In genomic region chr2:200810252-200810650, GRCh38 we compare ENCODE assay signal across 8 cellular contexts. TPM values are rescaled to one million over a fixed set of nuclear protein-coding genes. Genes with fewer than 3 reads are reported as not detected.
A peak's percentile ranks its signal among the peaks of the same experiment; 100 is the strongest.
DNase-seq lines count a peak whose midpoint lies in the region; ATAC-seq and TF ChIP-seq lines count a peak whose summit lies in the region.

No MANE protein-coding gene starts in this region.

- H3K36me3 ChIP-seq in HUES64 (ENCODE audit: insufficient read depth, low read length) (peaks cover 23% of the 10 kb centered on the region), breast epithelium (no peaks in the 10 kb centered on the region)

- H3K4me1 Mint-ChIP-seq in mesothelial cell of epicardium, result peaks cover 25% of the 10 kb centered on the region

- H3K9me3 ChIP-seq in HUES64 (ENCODE audit: insufficient read depth, low read depth, low read length) (no peaks in the 10 kb centered on the region), breast epithelium (no peaks in the 10 kb centered on the region)

- DNase-seq in AG08396 (ENCODE audit: low spot score) (peak; percentile 68), breast epithelium (ENCODE audit: low spot score in 2 of 2) (no peak), mesothelial cell of epicardium (ENCODE audit: low spot score in 2 of 2, unreplicated experiment in 2 of 2) (no peak), NCI-H526 (lab: John Stamatoyannopoulos, UW) (no peak), NCI-H2029 (lab: John Stamatoyannopoulos, UW) (no peak), SKM-1 treated with dmso at 0.1 percent for 144 hours (lab: John Stamatoyannopoulos, UW; ENCODE audit: unreplicated experiment) (no peak)

- no peak overlapping the region for H3K9ac ChIP-seq in HUES64 (ENCODE audit: low read depth, low read length)

- H3K27me3 ChIP-seq in HUES64 (ENCODE audit: insufficient read depth, low read length), result no peaks in the 10 kb centered on the region
- H3K27me3 ChIP-seq in breast epithelium, result no peaks in the 10 kb centered on the region

- TF ChIP-seq POLR2A in breast epithelium (IDR thresholded peaks at IDR 0.05), result no peak

- intact Hi-C loops in breast epithelium (cut with DNase I; ENCODE audit: low total_unique reads), result loop anchor here (5.0 to 10.0 kb wide), 2 partner anchors 55 to 98 kb away; partner anchors contain the start of gene CLK1

- peak overlapping the region; percentile 92 for H3K4me3 Mint-ChIP-seq in mesothelial cell of epicardium

- TF ChIP-seq CTCF in breast epithelium (IDR thresholded peaks at IDR 0.05) (no peak), mesothelial cell of epicardium (IDR thresholded peaks at IDR 0.05; ENCODE audit: unreplicated experiment) (no peak)

- no peak for ATAC-seq in GM18909 (IDR thresholded peaks at IDR 0.05; ENCODE audit: poor library complexity, unreplicated experiment)

- peaks cover 10% of the 10 kb centered on the region for H3K36me3 Mint-ChIP-seq in mesothelial cell of epicardium

- H3K9me3 Mint-ChIP-seq in mesothelial cell of epicardium, result no peaks in the 10 kb centered on the region

- H3K27ac Mint-ChIP-seq in mesothelial cell of epicardium, result peak overlapping the region; percentile 78

- no peaks in the 10 kb centered on the region for H3K27me3 Mint-ChIP-seq in mesothelial cell of epicardium (ENCODE audit: low read depth)

- H3K4me3 ChIP-seq in HUES64 (ENCODE audit: low read length) (peak overlapping the region; percentile 65), breast epithelium (peak overlapping the region; percentile 97 to 100 (median 98))

- H3K4me1 ChIP-seq in HUES64 (ENCODE audit: insufficient read depth, low read length) (peaks cover 17% of the 10 kb centered on the region), breast epithelium (peaks cover 0 to 12% of the 10 kb centered on the region in 2 donors)

- H3K27ac ChIP-seq in HUES64 (ENCODE audit: low read depth, low read length) (no peak overlapping the region), breast epithelium (peak overlapping the region; percentile 94 to 98)

- 52% methylated on average over 1 of the region's 1 CpG for WGBS in HUES64

RNA-seq across cellular contexts. Expression of gene BZW1, which starts 1.5 kb away (rescaled TPM):
- polyA plus RNA-seq in HUES64 (2013, experiment 1 of 2), result 296 TPM
- 259 TPM for polyA plus RNA-seq in HUES64 (2013, experiment 2 of 2)
- total RNA-seq in breast epithelium (100 to 1,000 TPM; 309 to 422 (median 326) TPM), mesothelial cell of epicardium (207 to 233 TPM (median 209 TPM) in 3 replicates)

RNA-seq across cellular contexts. Expression of gene CLK1, which starts 54.2 kb away (rescaled TPM):
- 22.6 TPM for polyA plus RNA-seq in HUES64 (2013, experiment 1 of 2)
- 23.3 TPM for polyA plus RNA-seq in HUES64 (2013, experiment 2 of 2)
- total RNA-seq in breast epithelium (100 to 1,000 TPM; 124 to 350 (median 237) TPM), mesothelial cell of epicardium (101 to 118 TPM (median 106 TPM) in 3 replicates)
